In the genomic region with DNA sequence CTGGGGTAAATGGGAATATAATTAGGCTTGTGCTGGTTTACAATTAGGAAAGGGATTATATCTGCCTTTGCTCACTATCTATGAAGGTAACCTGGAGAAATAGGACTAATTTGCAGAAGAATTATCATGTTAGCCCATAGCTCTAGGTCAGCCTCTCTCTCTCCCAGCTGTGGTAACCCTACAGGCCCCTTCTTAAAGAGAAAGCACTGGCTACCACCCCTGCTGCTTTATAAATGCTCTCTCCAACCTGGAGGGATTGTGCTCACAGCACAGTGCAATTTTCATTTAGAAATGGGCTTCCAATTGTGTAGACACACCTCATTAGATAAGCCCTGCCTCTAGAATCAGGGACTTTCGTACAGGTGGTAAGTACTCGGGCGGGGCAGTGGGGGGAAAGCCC, we compare ENCODE assay signal across 1 cellular context.
TF ChIP-seq lines count a peak whose summit lies in the region.

No MANE protein-coding gene starts in this region.

TF ChIP-seq in GM23338, 12 proteins besides CTCF, POLR2A, EP300 and RAD21 (continued from another document):
- TF ChIP-seq, protein P1, sequence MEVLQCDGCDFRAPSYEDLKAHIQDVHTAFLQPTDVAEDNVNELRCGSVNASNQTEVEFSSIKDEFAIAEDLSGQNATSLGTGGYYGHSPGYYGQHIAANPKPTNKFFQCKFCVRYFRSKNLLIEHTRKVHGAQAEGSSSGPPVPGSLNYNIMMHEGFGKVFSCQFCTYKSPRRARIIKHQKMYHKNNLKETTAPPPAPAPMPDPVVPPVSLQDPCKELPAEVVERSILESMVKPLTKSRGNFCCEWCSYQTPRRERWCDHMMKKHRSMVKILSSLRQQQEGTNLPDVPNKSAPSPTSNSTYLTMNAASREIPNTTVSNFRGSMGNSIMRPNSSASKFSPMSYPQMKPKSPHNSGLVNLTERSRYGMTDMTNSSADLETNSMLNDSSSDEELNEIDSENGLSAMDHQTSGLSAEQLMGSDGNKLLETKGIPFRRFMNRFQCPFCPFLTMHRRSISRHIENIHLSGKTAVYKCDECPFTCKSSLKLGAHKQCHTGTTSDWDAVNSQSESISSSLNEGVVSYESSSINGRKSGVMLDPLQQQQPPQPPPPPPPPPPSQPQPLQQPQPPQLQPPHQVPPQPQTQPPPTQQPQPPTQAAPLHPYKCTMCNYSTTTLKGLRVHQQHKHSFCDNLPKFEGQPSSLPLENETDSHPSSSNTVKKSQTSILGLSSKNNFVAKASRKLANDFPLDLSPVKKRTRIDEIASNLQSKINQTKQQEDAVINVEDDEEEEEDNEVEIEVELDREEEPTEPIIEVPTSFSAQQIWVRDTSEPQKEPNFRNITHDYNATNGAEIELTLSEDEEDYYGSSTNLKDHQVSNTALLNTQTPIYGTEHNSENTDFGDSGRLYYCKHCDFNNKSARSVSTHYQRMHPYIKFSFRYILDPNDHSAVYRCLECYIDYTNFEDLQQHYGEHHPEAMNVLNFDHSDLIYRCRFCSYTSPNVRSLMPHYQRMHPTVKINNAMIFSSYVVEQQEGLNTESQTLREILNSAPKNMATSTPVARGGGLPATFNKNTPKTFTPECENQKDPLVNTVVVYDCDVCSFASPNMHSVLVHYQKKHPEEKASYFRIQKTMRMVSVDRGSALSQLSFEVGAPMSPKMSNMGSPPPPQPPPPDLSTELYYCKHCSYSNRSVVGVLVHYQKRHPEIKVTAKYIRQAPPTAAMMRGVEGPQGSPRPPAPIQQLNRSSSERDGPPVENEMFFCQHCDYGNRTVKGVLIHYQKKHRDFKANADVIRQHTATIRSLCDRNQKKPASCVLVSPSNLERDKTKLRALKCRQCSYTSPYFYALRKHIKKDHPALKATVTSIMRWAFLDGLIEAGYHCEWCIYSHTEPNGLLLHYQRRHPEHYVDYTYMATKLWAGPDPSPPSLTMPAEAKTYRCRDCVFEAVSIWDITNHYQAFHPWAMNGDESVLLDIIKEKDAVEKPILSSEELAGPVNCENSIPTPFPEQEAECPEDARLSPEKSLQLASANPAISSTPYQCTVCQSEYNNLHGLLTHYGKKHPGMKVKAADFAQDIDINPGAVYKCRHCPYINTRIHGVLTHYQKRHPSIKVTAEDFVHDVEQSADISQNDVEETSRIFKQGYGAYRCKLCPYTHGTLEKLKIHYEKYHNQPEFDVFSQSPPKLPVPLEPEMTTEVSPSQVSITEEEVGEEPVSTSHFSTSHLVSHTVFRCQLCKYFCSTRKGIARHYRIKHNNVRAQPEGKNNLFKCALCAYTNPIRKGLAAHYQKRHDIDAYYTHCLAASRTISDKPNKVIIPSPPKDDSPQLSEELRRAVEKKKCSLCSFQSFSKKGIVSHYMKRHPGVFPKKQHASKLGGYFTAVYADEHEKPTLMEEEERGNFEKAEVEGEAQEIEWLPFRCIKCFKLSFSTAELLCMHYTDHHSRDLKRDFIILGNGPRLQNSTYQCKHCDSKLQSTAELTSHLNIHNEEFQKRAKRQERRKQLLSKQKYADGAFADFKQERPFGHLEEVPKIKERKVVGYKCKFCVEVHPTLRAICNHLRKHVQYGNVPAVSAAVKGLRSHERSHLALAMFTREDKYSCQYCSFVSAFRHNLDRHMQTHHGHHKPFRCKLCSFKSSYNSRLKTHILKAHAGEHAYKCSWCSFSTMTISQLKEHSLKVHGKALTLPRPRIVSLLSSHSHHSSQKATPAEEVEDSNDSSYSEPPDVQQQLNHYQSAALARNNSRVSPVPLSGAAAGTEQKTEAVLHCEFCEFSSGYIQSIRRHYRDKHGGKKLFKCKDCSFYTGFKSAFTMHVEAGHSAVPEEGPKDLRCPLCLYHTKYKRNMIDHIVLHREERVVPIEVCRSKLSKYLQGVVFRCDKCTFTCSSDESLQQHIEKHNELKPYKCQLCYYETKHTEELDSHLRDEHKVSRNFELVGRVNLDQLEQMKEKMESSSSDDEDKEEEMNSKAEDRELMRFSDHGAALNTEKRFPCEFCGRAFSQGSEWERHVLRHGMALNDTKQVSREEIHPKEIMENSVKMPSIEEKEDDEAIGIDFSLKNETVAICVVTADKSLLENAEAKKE (CRISPR knock-in tag; IDR thresholded peaks at IDR 0.05) = no peak
- TF ChIP-seq EZH2 (IDR thresholded peaks at IDR 0.05; ENCODE audit: low read depth, unreplicated experiment) (no peak), POLR2AphosphoS5 (IDR thresholded peaks at IDR 0.05; ENCODE audit: low read depth) (no peak), ZNF114 (CRISPR knock-in tag; IDR thresholded peaks at IDR 0.05) (no peak), NANOG (IDR thresholded peaks at IDR 0.05; ENCODE audit: borderline replicate concordance) (no peak)
- TF ChIP-seq, protein P2, sequence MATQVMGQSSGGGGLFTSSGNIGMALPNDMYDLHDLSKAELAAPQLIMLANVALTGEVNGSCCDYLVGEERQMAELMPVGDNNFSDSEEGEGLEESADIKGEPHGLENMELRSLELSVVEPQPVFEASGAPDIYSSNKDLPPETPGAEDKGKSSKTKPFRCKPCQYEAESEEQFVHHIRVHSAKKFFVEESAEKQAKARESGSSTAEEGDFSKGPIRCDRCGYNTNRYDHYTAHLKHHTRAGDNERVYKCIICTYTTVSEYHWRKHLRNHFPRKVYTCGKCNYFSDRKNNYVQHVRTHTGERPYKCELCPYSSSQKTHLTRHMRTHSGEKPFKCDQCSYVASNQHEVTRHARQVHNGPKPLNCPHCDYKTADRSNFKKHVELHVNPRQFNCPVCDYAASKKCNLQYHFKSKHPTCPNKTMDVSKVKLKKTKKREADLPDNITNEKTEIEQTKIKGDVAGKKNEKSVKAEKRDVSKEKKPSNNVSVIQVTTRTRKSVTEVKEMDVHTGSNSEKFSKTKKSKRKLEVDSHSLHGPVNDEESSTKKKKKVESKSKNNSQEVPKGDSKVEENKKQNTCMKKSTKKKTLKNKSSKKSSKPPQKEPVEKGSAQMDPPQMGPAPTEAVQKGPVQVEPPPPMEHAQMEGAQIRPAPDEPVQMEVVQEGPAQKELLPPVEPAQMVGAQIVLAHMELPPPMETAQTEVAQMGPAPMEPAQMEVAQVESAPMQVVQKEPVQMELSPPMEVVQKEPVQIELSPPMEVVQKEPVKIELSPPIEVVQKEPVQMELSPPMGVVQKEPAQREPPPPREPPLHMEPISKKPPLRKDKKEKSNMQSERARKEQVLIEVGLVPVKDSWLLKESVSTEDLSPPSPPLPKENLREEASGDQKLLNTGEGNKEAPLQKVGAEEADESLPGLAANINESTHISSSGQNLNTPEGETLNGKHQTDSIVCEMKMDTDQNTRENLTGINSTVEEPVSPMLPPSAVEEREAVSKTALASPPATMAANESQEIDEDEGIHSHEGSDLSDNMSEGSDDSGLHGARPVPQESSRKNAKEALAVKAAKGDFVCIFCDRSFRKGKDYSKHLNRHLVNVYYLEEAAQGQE (IDR thresholded peaks at IDR 0.05; ENCODE audit: unreplicated experiment) = no peak
- TF ChIP-seq, protein P3, sequence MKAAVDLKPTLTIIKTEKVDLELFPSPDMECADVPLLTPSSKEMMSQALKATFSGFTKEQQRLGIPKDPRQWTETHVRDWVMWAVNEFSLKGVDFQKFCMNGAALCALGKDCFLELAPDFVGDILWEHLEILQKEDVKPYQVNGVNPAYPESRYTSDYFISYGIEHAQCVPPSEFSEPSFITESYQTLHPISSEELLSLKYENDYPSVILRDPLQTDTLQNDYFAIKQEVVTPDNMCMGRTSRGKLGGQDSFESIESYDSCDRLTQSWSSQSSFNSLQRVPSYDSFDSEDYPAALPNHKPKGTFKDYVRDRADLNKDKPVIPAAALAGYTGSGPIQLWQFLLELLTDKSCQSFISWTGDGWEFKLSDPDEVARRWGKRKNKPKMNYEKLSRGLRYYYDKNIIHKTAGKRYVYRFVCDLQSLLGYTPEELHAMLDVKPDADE (IDR thresholded peaks at IDR 0.05) = no peak
TF ChIP-seq in GM23338: peak in this region for 0.
